Comparison of ENCODE assay signal across 13 cellular contexts in the genomic region with DNA sequence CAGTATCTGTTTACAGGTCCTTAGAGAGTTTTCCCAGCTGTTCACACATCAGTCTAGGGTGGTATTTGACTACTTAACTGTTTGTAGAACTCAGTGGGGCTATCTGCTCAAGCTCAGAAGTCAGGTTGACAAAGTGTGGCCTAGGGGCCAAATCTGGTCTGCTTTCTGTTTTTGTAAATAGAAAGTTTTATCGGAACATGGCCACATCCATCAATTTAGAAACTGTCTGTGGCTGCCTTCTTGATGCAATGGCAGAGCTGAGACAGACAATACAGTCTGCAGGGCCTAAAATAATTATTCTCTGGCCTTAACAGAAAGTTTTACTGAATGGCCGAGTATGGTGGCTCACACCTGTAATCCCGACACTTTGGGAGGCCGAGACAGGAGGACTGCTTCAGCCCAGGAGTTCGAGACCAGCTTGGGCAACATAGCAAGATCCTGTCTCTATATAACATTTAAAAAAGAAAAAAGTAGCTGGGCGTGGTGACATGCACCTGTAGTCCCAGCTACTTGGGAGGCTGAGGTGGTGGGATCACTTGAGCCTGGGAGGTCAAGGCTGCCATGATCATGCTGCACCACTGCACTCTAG. TPM values are rescaled to one million over a fixed set of nuclear protein-coding genes. Genes with fewer than 3 reads are reported as not detected.
A peak's percentile ranks its signal among the peaks of the same experiment; 100 is the strongest.
DNase-seq lines count a peak whose midpoint lies in the region; ATAC-seq and TF ChIP-seq lines count a peak whose summit lies in the region.
"Had no signal": no experiment of that assay in that cellular context is flagged by ENCODE, and none has a peak within 500 bp of the region (broad histone marks: within the 10 kb centered on the region; RNA-seq: fewer than 3 reads in every experiment).

No MANE protein-coding gene starts in this region.

- H3K27me3 Mint-ChIP-seq in activated T-cell treated with anti-CD3 and anti-CD28 coated beads, Interleukin-2, amount 50 U/mL, for 72 hours (ENCODE audit: low read depth), result no peaks in the 10 kb centered on the region

- intact Hi-C loops in PC-3 (cut with micrococcal nuclease), result no loop called here

- H2AFZ ChIP-seq in PC-3 (ENCODE audit: low read length), result no peak overlapping the region

- H3K79me2 ChIP-seq in PC-3 (ENCODE audit: low read length), result peaks cover 41% of the 10 kb centered on the region

- peaks cover 3% of the 10 kb centered on the region for H3F3A ChIP-seq in PC-3 (ENCODE audit: low read length, unreplicated experiment)

- H3K4me1 Mint-ChIP-seq in activated T-cell treated with anti-CD3 and anti-CD28 coated beads, Interleukin-2, amount 50 U/mL, for 72 hours (ENCODE audit: low read depth), result peaks cover 80% of the 10 kb centered on the region
- peaks cover 86% of the 10 kb centered on the region for H3K4me1 Mint-ChIP-seq in stimulated activated effector memory CD8-positive, alpha-beta T cell treated with anti-CD3 and anti-CD28 coated beads, Interleukin-12 subunit alpha, Interleukin-12 subunit beta, amount 100 ng/mL, for 72 hours

- H3K27ac Mint-ChIP-seq in activated T-cell treated with anti-CD3 and anti-CD28 coated beads, Interleukin-2, amount 50 U/mL, for 72 hours, result peak overlapping the region; percentile 94
- peak overlapping the region; percentile 99 for H3K27ac Mint-ChIP-seq in stimulated activated effector memory CD8-positive, alpha-beta T cell treated with anti-CD3 and anti-CD28 coated beads, Interleukin-12 subunit alpha, Interleukin-12 subunit beta, amount 100 ng/mL, for 72 hours

- peak overlapping the region; percentile 96; the same call in 1 of the 2 replicates for H3K4me3 ChIP-seq in PC-3 (ENCODE audit: low read length)
- H3K4me3 ChIP-seq: SK-N-MC had no signal

- H3K27ac ChIP-seq in PC-3 (ENCODE audit: low read length) (peak overlapping the region; percentile 99; the same call in 1 of the 2 replicates), epithelial cell of prostate (peak overlapping the region; percentile 98)
- H3K27ac ChIP-seq: SK-N-MC had no signal

- H3K4me3 Mint-ChIP-seq in activated T-cell treated with anti-CD3 and anti-CD28 coated beads, Interleukin-2, amount 50 U/mL, for 72 hours, result peak overlapping the region; percentile 65 to 96
- peak overlapping the region; percentile 98 for H3K4me3 Mint-ChIP-seq in stimulated activated effector memory CD8-positive, alpha-beta T cell treated with anti-CD3 and anti-CD28 coated beads, Interleukin-12 subunit alpha, Interleukin-12 subunit beta, amount 100 ng/mL, for 72 hours

- peaks cover 47% of the 10 kb centered on the region for H3K4me1 ChIP-seq in PC-3 (ENCODE audit: insufficient read depth, low read length)

- no peak for TF ChIP-seq CTCF in PC-3 (conservative IDR thresholded peaks at IDR 0.05; ENCODE audit: low read depth, low read length)

- H3K36me3 Mint-ChIP-seq in activated T-cell treated with anti-CD3 and anti-CD28 coated beads, Interleukin-2, amount 50 U/mL, for 72 hours (ENCODE audit: insufficient read depth in 2 of 2), result peaks cover 28 to 34% of the 10 kb centered on the region in 2 donors
- H3K36me3 Mint-ChIP-seq in stimulated activated effector memory CD8-positive, alpha-beta T cell treated with anti-CD3 and anti-CD28 coated beads, Interleukin-12 subunit alpha, Interleukin-12 subunit beta, amount 100 ng/mL, for 72 hours, result peaks cover 82% of the 10 kb centered on the region

- H3K9me3 Mint-ChIP-seq in activated T-cell treated with anti-CD3 and anti-CD28 coated beads, Interleukin-2, amount 50 U/mL, for 72 hours, result peaks cover 0 to 2% of the 10 kb centered on the region in 2 donors
- H3K9me3 Mint-ChIP-seq in stimulated activated effector memory CD8-positive, alpha-beta T cell treated with anti-CD3 and anti-CD28 coated beads, Interleukin-12 subunit alpha, Interleukin-12 subunit beta, amount 100 ng/mL, for 72 hours, result no peaks in the 10 kb centered on the region

- BruUV-seq in PC-3 (replicated peaks; lab: Mats Ljungman, UMichigan), result no TSS peak

- ATAC-seq in activated T-cell treated with anti-CD3 and anti-CD28 coated beads, Interleukin-2, amount 50 U/mL, for 72 hours (replicated peaks in 1 of 2), result no peak
- ATAC-seq in PC-3, result no peak
- no peak for ATAC-seq in stimulated activated effector memory CD8-positive, alpha-beta T cell treated with anti-CD3 and anti-CD28 coated beads, Interleukin-12 subunit alpha, Interleukin-12 subunit beta, amount 100 ng/mL, for 72 hours

- H3K36me3 ChIP-seq in PC-3 (ENCODE audit: low read depth, low read length), result peaks cover 11% of the 10 kb centered on the region; the same call in 1 of the 2 replicates

- H3K27me3 ChIP-seq in PC-3 (ENCODE audit: low read length), result no peaks in the 10 kb centered on the region
- H3K27me3 ChIP-seq: upper lobe of left lung had no signal

- CTCF ChIA-PET in PC-3 (lab: Charles Lee), result interaction anchor here (0.6 kb wide), 1 partner anchor 252 kb away, joined by 3 read pairs; no protein-coding TSS in a partner anchor

- DNase-seq in activated T-cell treated with anti-CD3 and anti-CD28 coated beads, Interleukin-2, amount 50 U/mL, for 72 hours, result peak; percentile 19 to 33
- DNase-seq in activated T-cell treated with anti-CD3 and anti-CD28 coated beads, Interleukin-2, amount 50 U/mL, for 48 hours, result no peak
- DNase-seq in PC-3 (no peak), epithelial cell of prostate (ENCODE audit: low read depth, low spot score) (no peak), NCI-H524 (lab: John Stamatoyannopoulos, UW) (no peak), HCEC 1CT (no peak), DMS79 treated with DMSO at 0.1 percent for 48 hours (lab: John Stamatoyannopoulos, UW) (no peak)
- DNase-seq in stimulated activated effector memory CD8-positive, alpha-beta T cell treated with anti-CD3 and anti-CD28 coated beads, Interleukin-12 subunit alpha, Interleukin-12 subunit beta, amount 100 ng/mL, for 72 hours (ENCODE audit: low spot score in 2 of 2), result peak in 1 of 2 donors; percentile 67
- DNase-seq: anterior cingulate cortex had no signal

- POLR2A ChIA-PET in PC-3 (lab: Charles Lee; ENCODE audit: unreplicated experiment), result no interaction called here

- peak overlapping the region; percentile 94 for H3K4me2 ChIP-seq in PC-3 (ENCODE audit: low read length)

- H4K20me1 ChIP-seq in PC-3 (ENCODE audit: low read length), result no peaks in the 10 kb centered on the region

- no peaks in the 10 kb centered on the region for H3K9me2 ChIP-seq in PC-3 (replicated peaks; ENCODE audit: low read length)

- H3K9me3 ChIP-seq in PC-3 (ENCODE audit: low read length), result no peaks in the 10 kb centered on the region
- H3K9me3 ChIP-seq: upper lobe of left lung had no signal

- H3K9ac ChIP-seq in PC-3 (ENCODE audit: low read length), result no peak overlapping the region

RNA-seq across cellular contexts. Expression of a gene that starts 2.4 kb away (rescaled TPM):
- total RNA-seq in activated T-cell treated with anti-CD3 and anti-CD28 coated beads, Interleukin-2, amount 50 U/mL, for 72 hours, result 10 to 100 TPM; 85.3 to 96.4 TPM
- 48.8 and 49.1 TPM in 2 replicates for total RNA-seq in PC-3 (2014; rRNA removed)

RNA-seq across cellular contexts. Expression of a gene that starts 28.4 kb away (rescaled TPM):
- 100 to 1,000 TPM in 1 of 2 donors, 10 to 100 TPM in 1; 91.6 to 118 TPM for total RNA-seq in activated T-cell treated with anti-CD3 and anti-CD28 coated beads, Interleukin-2, amount 50 U/mL, for 72 hours
- total RNA-seq in PC-3 (2014; rRNA removed), result 45.7 and 57.7 TPM in 2 replicates
- total RNA-seq: lung microvascular endothelial cell had no signal

RNA-seq across cellular contexts. Expression of a gene that starts 36.5 kb away (rescaled TPM):
- total RNA-seq in activated T-cell treated with anti-CD3 and anti-CD28 coated beads, Interleukin-2, amount 50 U/mL, for 72 hours, result not detected
- total RNA-seq in PC-3 (2014; rRNA removed), result not detected in 2 replicates
- total RNA-seq: lung microvascular endothelial cell, renal cortical epithelial cell, upper lobe of left lung had no signal

RNA-seq across cellular contexts. Expression of a gene that starts 49.9 kb away (rescaled TPM):
- 1 to 10 TPM in 1 of 2 donors, under 1 TPM in 1; 0.21 to 1.1 TPM for total RNA-seq in activated T-cell treated with anti-CD3 and anti-CD28 coated beads, Interleukin-2, amount 50 U/mL, for 72 hours
- total RNA-seq in PC-3 (2014; rRNA removed), result 0.35 and 6.8 TPM in 2 replicates

Comparison
In these comparisons a context has a peak if more than half of its experiments do, and no peak if none do; other contexts are left out.
1. DNase-seq: peak in activated T-cell treated with anti-CD3 and anti-CD28 coated beads, Interleukin-2, amount 50 U/mL, for 72 hours (2 of 2); none in activated T-cell treated with anti-CD3 and anti-CD28 coated beads, Interleukin-2, amount 50 U/mL, for 48 hours (0 of 2), PC-3 (single experiment), epithelial cell of prostate (single experiment), NCI-H524 (0 of 2), HCEC 1CT (single experiment) and DMS79 treated with DMSO at 0.1 percent for 48 hours (single experiment).